ENCODE assay signal across 10 cellular contexts in genomic region chr14:91202234-91202974, GRCh38. TPM values are rescaled to one million over a fixed set of nuclear protein-coding genes. Genes with fewer than 3 reads are reported as not detected.
DNase-seq lines count a peak whose midpoint lies in the region; ATAC-seq and TF ChIP-seq lines count a peak whose summit lies in the region.
"Had no signal": no experiment of that assay in that cellular context is flagged by ENCODE, and none has a peak within 500 bp of the region (broad histone marks: within the 10 kb centered on the region; RNA-seq: fewer than 3 reads in every experiment).

No MANE protein-coding gene starts in this region.

- peaks cover 9% of the 10 kb centered on the region for H3K9me3 Mint-ChIP-seq in Caco-2 (ENCODE audit: unreplicated experiment)

- H3K9me3 ChIP-seq in lung (ENCODE audit: control insufficient read depth in 2 of 2, insufficient read depth in 1 of 2, low read length in 1 of 2) (no peaks in the 10 kb centered on the region), OCI-LY7 (ENCODE audit: low read length) (peaks cover 7% of the 10 kb centered on the region), Caco-2 (no peaks in the 10 kb centered on the region)

- H3K79me2 ChIP-seq in ACC112 (ENCODE audit: control insufficient read depth, insufficient read depth, low read length, unreplicated experiment) (no peaks in the 10 kb centered on the region), OCI-LY7 (ENCODE audit: insufficient read depth, low read depth, low read length) (no peaks in the 10 kb centered on the region)

- DNase-seq in Kasumi-1 (lab: John Stamatoyannopoulos, UW): peak; percentile 5 to 38
- peak; percentile 48 to 78 for DNase-seq in cardiac fibroblast (ENCODE audit: low read depth in 2 of 2)
- peak; percentile 51 for DNase-seq in lung (ENCODE audit: low spot score)
- no peak for DNase-seq in NCI-H2107 (lab: John Stamatoyannopoulos, UW)
- no peak for DNase-seq in OCI-LY7 (ENCODE audit: low spot score)
- DNase-seq in SKM-1 treated with dmso at 0.1 percent for 144 hours (lab: John Stamatoyannopoulos, UW; ENCODE audit: unreplicated experiment): no peak
- no peak for DNase-seq in Caco-2
- DNase-seq: mammary epithelial cell, NCI-H2029 treated with DMSO at 0.1 percent for 48 hours had no signal

- H3K4me2 ChIP-seq in OCI-LY7 (ENCODE audit: low read length): no peak overlapping the region

- ATAC-seq in lung (ENCODE audit: insufficient read depth, low FRiP score): peak; percentile 6

- H3K27me3 ChIP-seq in ACC112 (ENCODE audit: insufficient read depth, low read length) (no peaks in the 10 kb centered on the region), lung (ENCODE audit: control insufficient read depth, insufficient read depth) (no peaks in the 10 kb centered on the region), Caco-2 (replicated peaks; ENCODE audit: control insufficient read depth, insufficient read depth, low read length) (no peaks in the 10 kb centered on the region)

- H3K4me3 ChIP-seq in ACC112 (ENCODE audit: low read depth, low read length) (no peak overlapping the region), cardiac fibroblast (replicated peaks in 1 of 2; ENCODE audit: low read depth in 2 of 2, low read length in 2 of 2) (no peak overlapping the region), lung (no peak overlapping the region), OCI-LY7 (ENCODE audit: low read depth, low read length, poor library complexity, severe bottlenecking) (no peak overlapping the region), Caco-2 (ENCODE audit: low read depth, low read length) (no peak overlapping the region)

- WGBS in lung, 2 donors: 66% methylated on average over 15 of the region's 15 CpGs

- CTCF ChIA-PET in OCI-LY7 (lab: Charles Lee; ENCODE audit: unreplicated experiment): interaction anchor here (0.6 kb wide), 1 partner anchor 843 kb away, joined by 3 read pairs; no protein-coding TSS in a partner anchor
- CTCF ChIA-PET in Caco-2 (lab: Charles Lee): no interaction called here

- POLR2A ChIA-PET in OCI-LY7 (lab: Charles Lee): no interaction called here
- POLR2A ChIA-PET in Caco-2 (lab: Charles Lee): no interaction called here

- no peaks in the 10 kb centered on the region for H4K20me1 ChIP-seq in OCI-LY7 (ENCODE audit: insufficient read depth, low read length)

- peaks cover 26% of the 10 kb centered on the region for H3K36me3 ChIP-seq in ACC112 (ENCODE audit: insufficient read depth, low read length)
- peaks cover 17 to 28% of the 10 kb centered on the region in 2 donors for H3K36me3 ChIP-seq in lung (ENCODE audit: control insufficient read depth in 2 of 2, insufficient read depth in 2 of 2, low read length in 2 of 2)
- H3K36me3 ChIP-seq in OCI-LY7 (ENCODE audit: insufficient read depth, low read length): peaks cover 89% of the 10 kb centered on the region
- H3K36me3 ChIP-seq in Caco-2 (ENCODE audit: control insufficient read depth, insufficient read depth, low read length): 0 out of 2 replicates have a peak, but pooled peaks cover 1% of the 10 kb centered on the region

- H3K27ac ChIP-seq in ACC112 (ENCODE audit: low read depth, low read length) (peak overlapping the region; percentile 37), lung (ENCODE audit: low read depth in 1 of 2, low read length in 1 of 2) (peak overlapping the region in 1 of 2 donors; percentile 78), OCI-LY7 (ENCODE audit: low read depth, low read length, poor library complexity, severe bottlenecking) (no peak overlapping the region)

- H3K4me3 Mint-ChIP-seq in Caco-2 (ENCODE audit: unreplicated experiment): no peak overlapping the region

- no peak overlapping the region for H3K27ac Mint-ChIP-seq in Caco-2 (ENCODE audit: unreplicated experiment)

- peaks cover 59% of the 10 kb centered on the region for H3K36me3 Mint-ChIP-seq in Caco-2 (ENCODE audit: insufficient read depth, unreplicated experiment)

- no peaks in the 10 kb centered on the region for H3K9me2 ChIP-seq in OCI-LY7 (ENCODE audit: insufficient read depth, low read length)

- H3K4me1 ChIP-seq in ACC112 (ENCODE audit: control insufficient read depth, insufficient read depth, low read length, unreplicated experiment) (peaks cover 10% of the 10 kb centered on the region), lung (ENCODE audit: control insufficient read depth in 2 of 2, insufficient read depth in 2 of 2, low read length in 2 of 2) (peaks cover 0 to 11% of the 10 kb centered on the region in 2 donors), OCI-LY7 (ENCODE audit: insufficient read depth, low read length, poor library complexity, severe bottlenecking) (no peaks in the 10 kb centered on the region), Caco-2 (no peaks in the 10 kb centered on the region)

- BruUV-seq in OCI-LY7 (replicated peaks; lab: Mats Ljungman, UMichigan): no TSS peak
- BruUV-seq in Caco-2 (replicated peaks; lab: Mats Ljungman, UMichigan): no TSS peak

- no peaks in the 10 kb centered on the region for H3K27me3 Mint-ChIP-seq in Caco-2 (ENCODE audit: insufficient read depth, unreplicated experiment)

- H2AFZ ChIP-seq in ACC112 (ENCODE audit: low read length, unreplicated experiment) (no peak overlapping the region), OCI-LY7 (ENCODE audit: low read length) (no peak overlapping the region)

- TF ChIP-seq CTCF in cardiac fibroblast (IDR thresholded peaks at IDR 0.05; ENCODE audit: low read depth, low read length) (no peak), lung (IDR thresholded peaks at IDR 0.05; ENCODE audit: control extremely low read depth, extremely low read depth) (no peak), OCI-LY7 (conservative IDR thresholded peaks at IDR 0.05; ENCODE audit: low read length) (no peak), Caco-2 (IDR thresholded peaks at IDR 0.05; ENCODE audit: insufficient read depth in 1 of 2, low read depth in 1 of 2, low read length in 1 of 2, severe bottlenecking in 1 of 2, unreplicated experiment in 1 of 2) (no peak)

- intact Hi-C loops in OCI-LY7 (cut with micrococcal nuclease; ENCODE audit: unreplicated experiment): no loop called here
- intact Hi-C loops in Caco-2 (cut with micrococcal nuclease; ENCODE audit: unreplicated experiment): no loop called here

- no peaks in the 10 kb centered on the region for H3K4me1 Mint-ChIP-seq in Caco-2 (ENCODE audit: low read depth, unreplicated experiment)

RNA-seq across cellular contexts. Expression of gene GPR68, which starts 42.1 kb away (rescaled TPM):
- total RNA-seq in lung (1 to 10 TPM; 2.3 to 3.2 TPM), OCI-LY7 (2022) (0.41 and 0.84 TPM in 2 replicates), Caco-2 (2022) (0.14 TPM in 2 replicates)
- polyA plus RNA-seq in lung: 1 to 10 TPM; 2.4 to 7.6 TPM
- 0.13 and 0.85 TPM in 2 replicates for total RNA-seq in OCI-LY7 (2014; rRNA removed; shearing (Covaris generic))

Comparison
In these comparisons a context has a peak if more than half of its experiments do, and no peak if none do; other contexts are left out.
1. DNase-seq: peak in Kasumi-1 (2 of 2), cardiac fibroblast (2 of 2) and lung (single experiment); none in NCI-H2107 (single experiment), OCI-LY7 (single experiment), SKM-1 treated with dmso at 0.1 percent for 144 hours (single experiment) and Caco-2 (0 of 2).